18 cellular contexts compared by ENCODE assay signal in genomic region chr21:31447477-31447876, GRCh38.
DNase-seq lines count a peak whose midpoint lies in the region; ATAC-seq and TF ChIP-seq lines count a peak whose summit lies in the region.
"Had no signal": no experiment of that assay in that cellular context is flagged by ENCODE, and none has a peak within 500 bp of the region (broad histone marks: within the 10 kb centered on the region; RNA-seq: fewer than 3 reads in every experiment).

No MANE protein-coding gene starts in this region.

- H3K4me1 Mint-ChIP-seq in natural killer cell = peaks cover 53 to 56% of the 10 kb centered on the region in 2 donors
- peaks cover 31 to 49% (median 47%) of the 10 kb centered on the region in 3 donors for H3K4me1 Mint-ChIP-seq in CD8-positive, alpha-beta memory T cell

- peaks cover 24% of the 10 kb centered on the region for H3K4me1 ChIP-seq in CD8-positive, alpha-beta memory T cell (ENCODE audit: insufficient read depth, low read length)
- H3K4me1 ChIP-seq: body of pancreas, right lobe of liver had no signal

- DNase-seq in AG20443 (ENCODE audit: low spot score) (peak; percentile 65), Daoy (ENCODE audit: low read depth) (peak; percentile 8), amniotic epithelial cell (ENCODE audit: low read depth) (peak; percentile 54), natural killer cell (no peak), superior temporal gyrus (ENCODE audit: extremely low spot score) (no peak), cortex of kidney (lab: John Stamatoyannopoulos, UW) (no peak), NK-92 (lab: John Stamatoyannopoulos, UW; ENCODE audit: unreplicated experiment) (no peak)
- no peak for DNase-seq in CD8-positive, alpha-beta memory T cell
- DNase-seq: activated gamma-delta T cell, body of pancreas, DMS153, heart left ventricle, mammary epithelial cell, NCI-H2171, right lobe of liver had no signal

- H3K4me3 Mint-ChIP-seq in natural killer cell = peak overlapping the region; percentile 19
- peak overlapping the region in 1 of 7 donors; percentile 13 for H3K4me3 Mint-ChIP-seq in CD8-positive, alpha-beta memory T cell
- H3K4me3 Mint-ChIP-seq: B cell had no signal

- no peak for ATAC-seq in natural killer cell
- ATAC-seq: body of pancreas, heart left ventricle, HepG2 had no signal

- H3K27me3 ChIP-seq in CD8-positive, alpha-beta memory T cell (ENCODE audit: insufficient read depth, low read length, poor library complexity, severe bottlenecking) = no peaks in the 10 kb centered on the region
- H3K27me3 ChIP-seq: body of pancreas, esophagus muscularis mucosa, heart left ventricle, right lobe of liver had no signal

- H3K27ac ChIP-seq in CD8-positive, alpha-beta memory T cell (ENCODE audit: low read depth, low read length) = no peak overlapping the region
- H3K27ac ChIP-seq: body of pancreas, esophagus muscularis mucosa, heart left ventricle, right lobe of liver had no signal

- TF ChIP-seq CTCF in natural killer cell (IDR thresholded peaks at IDR 0.05) = no peak

- H3K4me3 ChIP-seq in CD8-positive, alpha-beta memory T cell (ENCODE audit: low read length) = no peak overlapping the region
- H3K4me3 ChIP-seq: body of pancreas, esophagus muscularis mucosa, heart left ventricle, right lobe of liver had no signal

- H3K36me3 Mint-ChIP-seq in natural killer cell = no peaks in the 10 kb centered on the region
- no peaks in the 10 kb centered on the region for H3K36me3 Mint-ChIP-seq in CD8-positive, alpha-beta memory T cell

- intact Hi-C loops in natural killer cell (cut with micrococcal nuclease) = no loop called here

- H3K36me3 ChIP-seq in CD8-positive, alpha-beta memory T cell (ENCODE audit: insufficient read depth, low read length) = no peaks in the 10 kb centered on the region
- H3K36me3 ChIP-seq: esophagus muscularis mucosa, heart left ventricle, right lobe of liver had no signal

- POLR2A ChIA-PET in CD8-positive, alpha-beta memory T cell (lab: Charles Lee) = no interaction called here

- peak overlapping the region; percentile 6 to 60 for H3K27ac Mint-ChIP-seq in natural killer cell
- H3K27ac Mint-ChIP-seq in CD8-positive, alpha-beta memory T cell = peak overlapping the region in 2 of 8 donors; percentile 30 to 42
- H3K27ac Mint-ChIP-seq: B cell had no signal

- H3K9me3 Mint-ChIP-seq in natural killer cell = no peaks in the 10 kb centered on the region
- H3K9me3 Mint-ChIP-seq in CD8-positive, alpha-beta memory T cell = peaks cover 0 to 2% (median 0%) of the 10 kb centered on the region in 5 donors

- CTCF ChIA-PET in CD8-positive, alpha-beta memory T cell (lab: Charles Lee) = no interaction called here

- H3K9me3 ChIP-seq in CD8-positive, alpha-beta memory T cell (ENCODE audit: low read length) = no peaks in the 10 kb centered on the region
- H3K9me3 ChIP-seq: body of pancreas, heart left ventricle, right lobe of liver had no signal

- peaks cover 0 to 2% of the 10 kb centered on the region in 2 donors for H3K27me3 Mint-ChIP-seq in natural killer cell (ENCODE audit: low read depth in 2 of 2)
- H3K27me3 Mint-ChIP-seq in CD8-positive, alpha-beta memory T cell = peaks cover 0 to 4% of the 10 kb centered on the region in 2 donors
- H3K27me3 Mint-ChIP-seq: B cell had no signal

Comparison
In these comparisons a context has a peak if more than half of its experiments do, and no peak if none do; other contexts are left out.
1. DNase-seq: peak in AG20443 (single experiment), Daoy (single experiment) and amniotic epithelial cell (single experiment); none in natural killer cell (single experiment), superior temporal gyrus (single experiment), cortex of kidney (single experiment), CD8-positive, alpha-beta memory T cell (0 of 5) and NK-92 (single experiment).